In the genomic region with DNA sequence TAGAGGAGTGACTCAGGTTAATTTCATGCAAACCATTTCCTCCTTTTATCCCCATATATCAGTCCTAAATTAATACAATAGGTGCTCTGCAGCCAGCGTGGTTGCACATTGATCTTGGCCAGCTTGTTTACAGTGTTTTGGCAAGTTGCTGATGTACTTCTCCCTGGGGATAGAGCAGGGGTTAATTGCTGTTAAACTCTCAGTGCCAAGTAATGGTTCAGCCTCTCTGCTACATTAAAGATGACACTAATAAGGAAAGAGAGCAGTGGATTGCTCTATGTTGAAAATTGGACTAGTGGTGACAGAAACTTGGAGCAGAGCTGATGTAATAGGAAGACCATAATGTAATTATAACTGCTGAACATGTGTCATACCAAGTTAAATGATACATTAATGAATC, we compare ENCODE assay signal across 20 cellular contexts.
"Had no signal": no experiment of that assay in that cellular context is flagged by ENCODE, and none has a peak within 500 bp of the region (broad histone marks: within the 10 kb centered on the region; RNA-seq: fewer than 3 reads in every experiment).

No MANE protein-coding gene starts in this region.

- H3K27me3 Mint-ChIP-seq: activated CD8-positive, alpha-beta memory T cell treated with anti-CD3 and anti-CD28 coated beads, Interleukin-2, amount 10 ng/mL, durations not matched to agents 7 days and 5 days; activated naive CD4-positive, alpha-beta T cell treated with anti-CD3 and anti-CD28 coated beads, Interleukin-2, amount 50 U/mL, for 24 hours; activated T-cell treated with anti-CD3 and anti-CD28 coated beads, Interleukin-2, amount 50 U/mL, for 24 hours; natural killer cell treated with Interleukin-12 subunit alpha and Interleukin-12 subunit beta and Interleukin-15 and Interleukin-18, amount 100 ng/mL, for 72 hours; progenitor cell of endocrine pancreas had no signal

- H3K4me3 ChIP-seq: body of pancreas, gastrocnemius medialis, heart right ventricle, left lung, thyroid gland, uterus had no signal

- H3K36me3 Mint-ChIP-seq: activated CD8-positive, alpha-beta memory T cell treated with anti-CD3 and anti-CD28 coated beads, Interleukin-2, amount 10 ng/mL, durations not matched to agents 7 days and 5 days; activated naive CD4-positive, alpha-beta T cell treated with anti-CD3 and anti-CD28 coated beads, Interleukin-2, amount 50 U/mL, for 24 hours; stimulated activated effector memory CD8-positive, alpha-beta T cell treated with anti-CD3 and anti-CD28 coated beads, Interleukin-12 subunit alpha, Interleukin-12 subunit beta, amount 100 ng/mL, for 72 hours had no signal

- H3K4me3 Mint-ChIP-seq: activated CD8-positive, alpha-beta memory T cell treated with anti-CD3 and anti-CD28 coated beads, Interleukin-2, amount 10 ng/mL, durations not matched to agents 7 days and 5 days; activated naive CD4-positive, alpha-beta T cell treated with anti-CD3 and anti-CD28 coated beads, Interleukin-2, amount 50 U/mL, for 24 hours; activated T-cell treated with anti-CD3 and anti-CD28 coated beads, Interleukin-2, amount 50 U/mL, for 24 hours; natural killer cell treated with Interleukin-12 subunit alpha and Interleukin-12 subunit beta and Interleukin-15 and Interleukin-18, amount 100 ng/mL, for 72 hours; stimulated activated effector memory CD8-positive, alpha-beta T cell treated with anti-CD3 and anti-CD28 coated beads, Interleukin-12 subunit alpha, Interleukin-12 subunit beta, amount 100 ng/mL, for 72 hours had no signal

- H3K4me1 Mint-ChIP-seq: activated CD8-positive, alpha-beta memory T cell treated with anti-CD3 and anti-CD28 coated beads, Interleukin-2, amount 10 ng/mL, durations not matched to agents 7 days and 5 days; activated naive CD4-positive, alpha-beta T cell treated with anti-CD3 and anti-CD28 coated beads, Interleukin-2, amount 50 U/mL, for 24 hours; stimulated activated effector memory CD8-positive, alpha-beta T cell treated with anti-CD3 and anti-CD28 coated beads, Interleukin-12 subunit alpha, Interleukin-12 subunit beta, amount 100 ng/mL, for 72 hours had no signal

- H3K9me3 ChIP-seq: body of pancreas, gastrocnemius medialis, left lung, thyroid gland, uterus had no signal

- H3K4me1 ChIP-seq: body of pancreas, gastrocnemius medialis, heart right ventricle, left lung, thyroid gland, uterus had no signal

- H3K36me3 ChIP-seq: gastrocnemius medialis, heart right ventricle, left lung, thyroid gland, uterus had no signal

- H3K9me3 Mint-ChIP-seq: activated T-cell treated with anti-CD3 and anti-CD28 coated beads, Interleukin-2, amount 50 U/mL, for 24 hours had no signal

- DNase-seq: activated CD4-positive, alpha-beta T cell treated with anti-CD3 and anti-CD28 coated beads, Interleukin-2, amount 50 U/mL, for 4 hours; activated CD8-positive, alpha-beta memory T cell treated with anti-CD3 and anti-CD28 coated beads, Interleukin-2, amount 10 ng/mL, durations not matched to agents 7 days and 5 days; activated effector memory CD4-positive, alpha-beta T cell treated with Interleukin-2 at 50 U/mL for 16 hours; activated T-cell treated with anti-CD3 and anti-CD28 coated beads, Interleukin-2, amount 50 U/mL, for 24 hours; body of pancreas; central memory CD4-positive, alpha-beta T cell; cortex of kidney; effector CD8-positive, alpha-beta T cell; gastrocnemius medialis; heart right ventricle; left lung; occipital lobe; right cardiac atrium; thyroid gland; uterus had no signal

- H3K27ac Mint-ChIP-seq: activated CD8-positive, alpha-beta memory T cell treated with anti-CD3 and anti-CD28 coated beads, Interleukin-2, amount 10 ng/mL, durations not matched to agents 7 days and 5 days; activated naive CD4-positive, alpha-beta T cell treated with anti-CD3 and anti-CD28 coated beads, Interleukin-2, amount 50 U/mL, for 24 hours; activated T-cell treated with anti-CD3 and anti-CD28 coated beads, Interleukin-2, amount 50 U/mL, for 24 hours; natural killer cell treated with Interleukin-12 subunit alpha and Interleukin-12 subunit beta and Interleukin-15 and Interleukin-18, amount 100 ng/mL, for 72 hours; progenitor cell of endocrine pancreas; stimulated activated effector memory CD8-positive, alpha-beta T cell treated with anti-CD3 and anti-CD28 coated beads, Interleukin-12 subunit alpha, Interleukin-12 subunit beta, amount 100 ng/mL, for 72 hours had no signal

- H3K27ac ChIP-seq: body of pancreas, gastrocnemius medialis, heart right ventricle, left lung, thyroid gland, uterus had no signal

- H3K27me3 ChIP-seq: body of pancreas, gastrocnemius medialis, heart right ventricle, left lung, thyroid gland, uterus had no signal

- ATAC-seq: activated CD4-positive, CD25-positive, alpha-beta regulatory T cell treated with anti-CD3 and anti-CD28 coated beads, Interleukin-2, amount 50 U/mL, for 24 hours; activated CD8-positive, alpha-beta memory T cell treated with anti-CD3 and anti-CD28 coated beads, Interleukin-2, amount 10 ng/mL, durations not matched to agents 7 days and 5 days; body of pancreas; gastrocnemius medialis; heart right ventricle; left lung; natural killer cell treated with Interleukin-12 subunit alpha and Interleukin-12 subunit beta and Interleukin-15 and Interleukin-18, amount 100 ng/mL, for 72 hours; right cardiac atrium; stimulated activated effector memory CD8-positive, alpha-beta T cell treated with anti-CD3 and anti-CD28 coated beads, Interleukin-12 subunit alpha, Interleukin-12 subunit beta, amount 100 ng/mL, for 72 hours had no signal
